Comparison of ENCODE assay signal across 9 cellular contexts in the genomic region with DNA sequence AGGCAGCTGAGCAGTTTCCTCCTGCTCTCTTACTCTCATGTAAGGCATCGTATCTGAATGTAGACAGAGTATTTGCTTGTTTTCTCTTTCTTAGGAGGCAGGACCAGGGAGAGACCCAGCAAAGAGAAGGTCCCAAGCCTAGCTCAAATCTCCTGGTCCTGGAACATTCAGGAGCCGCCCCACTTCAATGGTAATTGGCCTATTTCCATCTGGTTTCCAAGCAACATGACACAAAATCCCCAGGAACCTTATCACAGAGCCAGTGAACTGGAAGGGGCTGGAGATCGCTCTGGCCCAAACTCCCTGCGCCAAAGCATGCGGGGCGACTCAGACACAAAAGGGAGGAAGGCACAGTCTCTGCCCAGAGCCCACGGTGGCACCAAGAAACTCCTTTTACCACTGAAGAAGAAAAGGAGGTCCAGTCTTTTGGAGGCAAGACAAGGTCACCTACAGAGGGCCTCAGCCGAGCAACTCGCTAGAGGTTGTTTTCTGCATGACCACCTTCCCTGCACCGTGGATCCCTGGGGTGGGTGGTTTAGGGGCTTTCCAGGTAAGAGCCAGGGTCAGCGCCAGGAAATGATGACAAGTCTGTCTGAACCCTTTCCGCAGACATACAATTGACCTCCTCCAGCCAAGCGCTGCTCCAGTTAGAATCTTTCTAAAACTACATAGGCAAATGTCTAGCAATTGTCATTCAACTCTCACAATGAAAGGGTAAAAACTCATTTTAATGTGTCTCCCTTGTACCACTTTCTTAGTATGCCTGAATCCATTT.
DNase-seq lines count a peak whose midpoint lies in the region; ATAC-seq and TF ChIP-seq lines count a peak whose summit lies in the region.
"Had no signal": no experiment of that assay in that cellular context is flagged by ENCODE, and none has a peak within 500 bp of the region (broad histone marks: within the 10 kb centered on the region; RNA-seq: fewer than 3 reads in every experiment).

No MANE protein-coding gene starts in this region.

- H4K20me1 ChIP-seq in MM.1S (ENCODE audit: insufficient read depth, low read length) = no peaks in the 10 kb centered on the region

- ATAC-seq in Right ventricle myocardium superior (ENCODE audit: poor library complexity) = peak; percentile 66

- no peaks in the 10 kb centered on the region for H3K9me3 ChIP-seq in MM.1S (replicated peaks; ENCODE audit: insufficient read depth, low read length)

- intact Hi-C loops in Right ventricle myocardium superior (cut with DNase I) = no loop called here

- no peak overlapping the region for H3K9ac ChIP-seq in MM.1S (ENCODE audit: low read length)

- DNase-seq in NCI-H2107 treated with DMSO at 0.1 percent for 48 hours (lab: John Stamatoyannopoulos, UW; ENCODE audit: unreplicated experiment) = peak; percentile 33
- DNase-seq in NCI-H2107 (lab: John Stamatoyannopoulos, UW) = no peak
- DNase-seq in NCI-H2196 (lab: John Stamatoyannopoulos, UW; ENCODE audit: unreplicated experiment) = peak; percentile 72
- DNase-seq in Right ventricle myocardium superior = no peak
- no peak for DNase-seq in NCI-H128 (lab: John Stamatoyannopoulos, UW; ENCODE audit: unreplicated experiment)
- no peak for DNase-seq in MM.1S
- DNase-seq in SHP77 treated with DMSO at 0.1 percent for 48 hours (lab: John Stamatoyannopoulos, UW) = no peak
- DNase-seq: NCI-H1105 treated with DMSO at 0.1 percent for 48 hours had no signal

- H3K4me3 ChIP-seq in MM.1S (ENCODE audit: low read length) = no peak overlapping the region

- no peaks in the 10 kb centered on the region for H3K27me3 ChIP-seq in MM.1S (replicated peaks; ENCODE audit: insufficient read depth, low read length)

- no peaks in the 10 kb centered on the region for H3K36me3 ChIP-seq in MM.1S (replicated peaks; ENCODE audit: insufficient read depth, low read length)

- H3K27ac ChIP-seq in temporal lobe (ENCODE audit: low read depth, low read length) = peak overlapping the region; percentile 67
- no peak overlapping the region for H3K27ac ChIP-seq in MM.1S (ENCODE audit: low read length)

- no peak overlapping the region for H3K4me2 ChIP-seq in MM.1S (ENCODE audit: low read depth, low read length)

- H2AFZ ChIP-seq in MM.1S (ENCODE audit: low read length) = no peak overlapping the region

- peaks cover 18% of the 10 kb centered on the region for H3F3A ChIP-seq in MM.1S (ENCODE audit: insufficient read depth, low read length)

- H3K79me2 ChIP-seq in MM.1S (ENCODE audit: low read length) = peaks cover 92% of the 10 kb centered on the region

- H3K9me2 ChIP-seq in MM.1S (replicated peaks; ENCODE audit: insufficient read depth, low read length) = no peaks in the 10 kb centered on the region

- peaks cover 25% of the 10 kb centered on the region for H3K4me1 ChIP-seq in MM.1S (ENCODE audit: low read length)

- no peak for TF ChIP-seq CTCF in MM.1S (IDR thresholded peaks at IDR 0.05; ENCODE audit: low read length)

Comparison
In these comparisons a context has a peak if more than half of its experiments do, and no peak if none do; other contexts are left out.
1. DNase-seq: peak in NCI-H2107 treated with DMSO at 0.1 percent for 48 hours (single experiment) and NCI-H2196 (single experiment); none in NCI-H2107 (single experiment), Right ventricle myocardium superior (single experiment), NCI-H128 (single experiment), MM.1S (single experiment) and SHP77 treated with DMSO at 0.1 percent for 48 hours (single experiment).